8 cellular contexts compared by ENCODE assay signal in genomic region chr4:139454111-139454600, GRCh38.
DNase-seq lines count a peak whose midpoint lies in the region; ATAC-seq and TF ChIP-seq lines count a peak whose summit lies in the region.

TSS of gene RAB33B (plus strand) at chr4:139454121. CDS start at chr4:139454196, 75 bp downstream.

- ATAC-seq in HG03060 (IDR thresholded peaks at IDR 0.05; ENCODE audit: low read depth, unreplicated experiment), result peak; percentile 0
- ATAC-seq in GM19452 (IDR thresholded peaks at IDR 0.05; ENCODE audit: unreplicated experiment), result no peak

- no peak for TF ChIP-seq CTCF in fibroblast of mammary gland (conservative IDR thresholded peaks at IDR 0.05; ENCODE audit: control insufficient read depth, insufficient read depth, low read depth, low read length)

- H3K4me3 ChIP-seq in fibroblast of mammary gland (ENCODE audit: control insufficient read depth, low read depth, low read length), result peak within 1 kb of the TSS; percentile 82

- peak; percentile 4 for DNase-seq in stimulated activated CD4-positive, alpha-beta T cell treated with anti-CD3 and anti-CD28 coated beads, Interleukin-2, amount 100 ng/mL, for 4 hours (ENCODE audit: low read depth)
- no peak for DNase-seq in stimulated activated CD4-positive, alpha-beta T cell treated with anti-CD3 and anti-CD28 coated beads, Interleukin-1b, Interleukin-23, amount 100 ng/mL, for 48 hours
- DNase-seq in SW480 (ENCODE audit: low spot score) (peak; percentile 33), fibroblast of mammary gland (ENCODE audit: low read depth) (peak; percentile 6), non-pigmented ciliary epithelial cell (ENCODE audit: low read depth) (peak; percentile 50), NCI-H128 (lab: John Stamatoyannopoulos, UW; ENCODE audit: unreplicated experiment) (no peak)

Comparison
In these comparisons a context has a peak if more than half of its experiments do, and no peak if none do; other contexts are left out.
1. DNase-seq: peak in stimulated activated CD4-positive, alpha-beta T cell treated with anti-CD3 and anti-CD28 coated beads, Interleukin-2, amount 100 ng/mL, for 4 hours (single experiment), SW480 (single experiment), fibroblast of mammary gland (single experiment) and non-pigmented ciliary epithelial cell (single experiment); none in stimulated activated CD4-positive, alpha-beta T cell treated with anti-CD3 and anti-CD28 coated beads, Interleukin-1b, Interleukin-23, amount 100 ng/mL, for 48 hours (single experiment) and NCI-H128 (single experiment).